In genomic region chr14:92323031-92323915, GRCh38 we compare ENCODE assay signal across 8 cellular contexts. TPM values are rescaled to one million over a fixed set of nuclear protein-coding genes. Genes with fewer than 3 reads are reported as not detected.
DNase-seq lines count a peak whose midpoint lies in the region; ATAC-seq and TF ChIP-seq lines count a peak whose summit lies in the region.

Gene SLC24A4, plus strand, starts transcription at chr14:92323165. Its CDS starts 666 bp downstream, at chr14:92323831.

- ATAC-seq in naive thymus-derived CD4-positive, alpha-beta T cell, result no peak
- no peak for ATAC-seq in HG03432 (IDR thresholded peaks at IDR 0.05; ENCODE audit: unreplicated experiment)
- ATAC-seq in HG02870 (IDR thresholded peaks at IDR 0.05; ENCODE audit: unreplicated experiment), result no peak

- POLR2A ChIA-PET in A673 (lab: Charles Lee; ENCODE audit: low non-redundant PET), result no interaction called here
- POLR2A ChIA-PET in HEK293T (lab: Yijun Ruan, JAX), result interaction anchor here (0.8 to 1.8 kb wide), 2 partner anchors 8 to 217 kb away, joined by 3 to 4 read pairs; partner anchors contain the start of gene ATXN3
- POLR2A ChIA-PET in naive thymus-derived CD4-positive, alpha-beta T cell (lab: Charles Lee), result no interaction called here

- H3K4me1 Mint-ChIP-seq in naive thymus-derived CD4-positive, alpha-beta T cell, result peaks cover 0 to 7% (median 3%) of the 10 kb centered on the region in 7 donors
- H3K4me1 Mint-ChIP-seq in HFFc6 (ENCODE audit: low read depth), result no peaks in the 10 kb centered on the region

- peaks cover 79% of the 10 kb centered on the region for H3K27me3 ChIP-seq in A673 (replicated peaks; ENCODE audit: insufficient read depth, low read depth, low read length, poor library complexity)
- no peaks in the 10 kb centered on the region for H3K27me3 ChIP-seq in naive thymus-derived CD4-positive, alpha-beta T cell (ENCODE audit: control insufficient read depth in 2 of 2, insufficient read depth in 2 of 2, low read length in 2 of 2)

- H3K4me3 Mint-ChIP-seq in naive thymus-derived CD4-positive, alpha-beta T cell, result peak within 1 kb of the TSS; percentile 53 to 82 (median 70)
- H3K4me3 Mint-ChIP-seq in HFFc6, result no peak within 1 kb of the TSS

- no peak within 1 kb of the TSS for H3K27ac ChIP-seq in A673 (ENCODE audit: low read depth, low read length, poor library complexity, severe bottlenecking)
- no peak within 1 kb of the TSS for H3K27ac ChIP-seq in naive thymus-derived CD4-positive, alpha-beta T cell (ENCODE audit: low read depth, low read length)

- peak; percentile 26 for DNase-seq in A673 (ENCODE audit: low spot score)
- DNase-seq in HEK293T (ENCODE audit: extremely low spot score), result peak; percentile 65
- peak; percentile 6 for DNase-seq in choroid plexus epithelial cell (ENCODE audit: low read depth)
- peak in 3 of 9 donors; percentile 3 to 30 (median 12) for DNase-seq in naive thymus-derived CD4-positive, alpha-beta T cell
- DNase-seq in HFFc6, result no peak
- no peak for DNase-seq in NK-92 treated with Interleukin-12 subunit alpha and Interleukin-12 subunit beta, amount 100 ng/mL, for 24 hours (lab: John Stamatoyannopoulos, UW)

- TF ChIP-seq CTCF in A673 (conservative IDR thresholded peaks at IDR 0.05; ENCODE audit: low read depth, low read length) (no peak), choroid plexus epithelial cell (conservative IDR thresholded peaks at IDR 0.05; ENCODE audit: low read depth, low read length) (no peak), HFFc6 (IDR thresholded peaks at IDR 0.05) (no peak)

- no peaks in the 10 kb centered on the region for H3K9me3 ChIP-seq in A673 (ENCODE audit: low read depth, low read length, poor library complexity, severe bottlenecking)
- no peaks in the 10 kb centered on the region for H3K9me3 ChIP-seq in naive thymus-derived CD4-positive, alpha-beta T cell (ENCODE audit: control insufficient read depth in 2 of 3, low read length in 3 of 3)

- no peaks in the 10 kb centered on the region for H3K36me3 ChIP-seq in A673 (ENCODE audit: insufficient read depth, low read length, poor library complexity, severe bottlenecking)
- H3K36me3 ChIP-seq in naive thymus-derived CD4-positive, alpha-beta T cell (ENCODE audit: control insufficient read depth in 2 of 3, insufficient read depth in 3 of 3, low read length in 3 of 3), result no peaks in the 10 kb centered on the region

- H3K4me3 ChIP-seq in A673 (ENCODE audit: low read depth, low read length, poor library complexity, severe bottlenecking) (peak within 1 kb of the TSS; percentile 15), choroid plexus epithelial cell (ENCODE audit: low read depth, low read length) (no peak within 1 kb of the TSS)
- no peak within 1 kb of the TSS for H3K4me3 ChIP-seq in naive thymus-derived CD4-positive, alpha-beta T cell (ENCODE audit: low read length)

- intact Hi-C loops in A673 (cut with micrococcal nuclease; ENCODE audit: unreplicated experiment), result no loop called here
- intact Hi-C loops in naive thymus-derived CD4-positive, alpha-beta T cell (cut with micrococcal nuclease), result loop anchor here (10.0 kb wide), 2 partner anchors 68 to 362 kb away; no protein-coding TSS in a partner anchor

- CTCF ChIA-PET in A673 (lab: Charles Lee) (no interaction called here), HEK293T (lab: Yijun Ruan, JAX) (no interaction called here)
- CTCF ChIA-PET in naive thymus-derived CD4-positive, alpha-beta T cell (lab: Charles Lee), result no interaction called here

- peaks cover 0 to 3% (median 0%) of the 10 kb centered on the region in 11 donors for H3K9me3 Mint-ChIP-seq in naive thymus-derived CD4-positive, alpha-beta T cell
- no peaks in the 10 kb centered on the region for H3K9me3 Mint-ChIP-seq in HFFc6

- no peaks in the 10 kb centered on the region for H3K4me1 ChIP-seq in A673 (ENCODE audit: insufficient read depth, low read length, poor library complexity, severe bottlenecking)
- H3K4me1 ChIP-seq in naive thymus-derived CD4-positive, alpha-beta T cell (ENCODE audit: control insufficient read depth in 2 of 2, insufficient read depth in 2 of 2, low read length in 2 of 2), result no peaks in the 10 kb centered on the region

- H3K36me3 Mint-ChIP-seq in naive thymus-derived CD4-positive, alpha-beta T cell, result peaks cover 0 to 3% (median 0%) of the 10 kb centered on the region in 5 donors
- no peaks in the 10 kb centered on the region for H3K36me3 Mint-ChIP-seq in HFFc6 (ENCODE audit: low read depth)

- peaks cover 53 to 83% (median 67%) of the 10 kb centered on the region in 5 donors for H3K27me3 Mint-ChIP-seq in naive thymus-derived CD4-positive, alpha-beta T cell
- H3K27me3 Mint-ChIP-seq in HFFc6 (ENCODE audit: insufficient read depth), result peaks cover 64% of the 10 kb centered on the region

- no peak within 1 kb of the TSS for H3K27ac Mint-ChIP-seq in naive thymus-derived CD4-positive, alpha-beta T cell
- H3K27ac Mint-ChIP-seq in HFFc6, result no peak within 1 kb of the TSS

- BruUV-seq in A673 (replicated peaks; lab: Mats Ljungman, UMichigan), result no TSS peak

TF ChIP-seq in HEK293T, 16 proteins besides CTCF, POLR2A, EP300 and RAD21:
- TF ChIP-seq NFRKB (IDR thresholded peaks at IDR 0.05) (no peak), ELF4 (IDR thresholded peaks at IDR 0.05) (no peak), LEF1 (IDR thresholded peaks at IDR 0.05; ENCODE audit: borderline replicate concordance) (no peak), L3MBTL2 (conservative IDR thresholded peaks at IDR 0.05) (peak; percentile 88), FOXA1 (IDR thresholded peaks at IDR 0.05) (no peak), HDGF (IDR thresholded peaks at IDR 0.05; ENCODE audit: borderline replicate concordance) (no peak), FOXM1 (IDR thresholded peaks at IDR 0.05; ENCODE audit: borderline replicate concordance) (0 out of 2 replicates have a peak, but pooled peaks have one; percentile 22), SP1 (IDR thresholded peaks at IDR 0.05) (no peak)

RNA-seq across cellular contexts. Expression of gene SLC24A4, which starts in this region (rescaled TPM):
- total RNA-seq in A673 (2021), result 0.15 TPM in 1 of 2 replicates, not detected in the other
- total RNA-seq in naive thymus-derived CD4-positive, alpha-beta T cell, result 10 to 100 TPM in 1 of 5 experiments, 1 to 10 TPM in 1, under 1 TPM in 1, not detected in 2; 0.10 to 15.3 (median 2.1) TPM
- polyA plus RNA-seq in naive thymus-derived CD4-positive, alpha-beta T cell, result not detected
- not detected for total RNA-seq in HFFc6 (2021; fragmentation: NEBNext Ultra II Directional; extraction: Animal tissue kit (Norgen Biotek cat#: 25700))

Comparison
In these comparisons a context has a peak if more than half of its experiments do, and no peak if none do; other contexts are left out.
1. Peak in DNase-seq and H3K4me3 ChIP-seq in A673; RNA of the gene not detected or under 1 TPM.
2. DNase-seq: peak in HEK293T (single experiment) and choroid plexus epithelial cell (single experiment); none in HFFc6 (single experiment) and NK-92 treated with Interleukin-12 subunit alpha and Interleukin-12 subunit beta, amount 100 ng/mL, for 24 hours (single experiment).